ENCODE assay signal across 35 cellular contexts in genomic region chr10:68067029-68067428, GRCh38. TPM values are rescaled to one million over a fixed set of nuclear protein-coding genes. Genes with fewer than 3 reads are reported as not detected.
DNase-seq lines count a peak whose midpoint lies in the region; ATAC-seq, FAIRE-seq and TF ChIP-seq lines count a peak whose summit lies in the region.
"Had no signal": no experiment of that assay in that cellular context is flagged by ENCODE, and none has a peak within 500 bp of the region (broad histone marks: within the 10 kb centered on the region; RNA-seq: fewer than 3 reads in every experiment).

No MANE protein-coding gene starts in this region.

- no peak overlapping the region for H2BK12ac ChIP-seq in H9 (ENCODE audit: insufficient read length, low read depth, low read length)

- no peak overlapping the region for H3K18ac ChIP-seq in H9 (ENCODE audit: insufficient read length, low read depth, low read length)

- no TSS peak for BruUV-seq in K562 (replicated peaks; lab: Mats Ljungman, UMichigan)

- no peak overlapping the region for H2BK15ac ChIP-seq in H9 (ENCODE audit: low read depth, low read length)

- no peak overlapping the region for H3K4me3 ChIP-seq in ACC112 (ENCODE audit: low read depth, low read length)
- no peak overlapping the region for H3K4me3 ChIP-seq in K562
- H3K4me3 ChIP-seq in lower lobe of right lung, result no peak overlapping the region
- H3K4me3 ChIP-seq in testis, result no peak overlapping the region
- H3K4me3 ChIP-seq: esophagus muscularis mucosa, heart right ventricle, neural progenitor cell, Peyer's patch, spleen, stomach, thyroid gland had no signal

- H3K14ac ChIP-seq in H9 (ENCODE audit: insufficient read depth, low read length), result no peak overlapping the region

- in situ Hi-C loops in K562 (cut with MboI), result no loop called here

- no CpG with 5 or more reads among the region's 4 CpGs for WGBS in H9 (ENCODE audit: extremely low coverage, insufficient read length, low lambda C conversion rate)
- 62% methylated on average over 4 of the region's 4 CpGs for whole genome bisulfite sequencing in K562 (ENCODE audit: insufficient coverage, low coverage, missing lambda C conversion rate)
- 72 to 79% methylated on average over 4 of the region's 4 CpGs for WGBS in testis, 2 donors

- no peak overlapping the region for H3K4ac ChIP-seq in H9 (ENCODE audit: low read depth, low read length)

- ATAC-seq in K562 (no peak), lower lobe of right lung (peak; percentile 61 to 87)
- ATAC-seq: heart right ventricle, right cardiac atrium had no signal

- POLR2A ChIA-PET in K562 (lab: Yijun Ruan, JAX), result interaction anchor here (0.7 kb wide), 1 partner anchor 18 kb away, joined by 3 read pairs; no protein-coding TSS in a partner anchor

- no peak overlapping the region for H3K4me3 Mint-ChIP-seq in H9
- H3K4me3 Mint-ChIP-seq: activated naive CD8-positive, alpha-beta T cell treated with anti-CD3 and anti-CD28 coated beads, Interleukin-2, amount 10 ng/mL, durations not matched to agents 7 days and 5 days; neural progenitor cell had no signal

- no peaks in the 10 kb centered on the region for H3K9me1 ChIP-seq in K562 (ENCODE audit: control insufficient read depth, insufficient read depth, low read length)

- no peak overlapping the region for H2AFZ ChIP-seq in ACC112 (ENCODE audit: low read length, unreplicated experiment)
- no peak overlapping the region for H2AFZ ChIP-seq in H9 (ENCODE audit: low read length)
- no peak overlapping the region for H2AFZ ChIP-seq in K562 (ENCODE audit: low read depth, low read length)
- H2AFZ ChIP-seq: neural progenitor cell had no signal

- H4K20me1 ChIP-seq in H9 (ENCODE audit: control insufficient read depth, insufficient read depth, insufficient read length) (no peaks in the 10 kb centered on the region), K562 (replicated peaks; ENCODE audit: control insufficient read depth, insufficient read depth, low read length) (no peaks in the 10 kb centered on the region)

- no peak overlapping the region for H4K8ac ChIP-seq in H9 (replicated peaks; ENCODE audit: insufficient read length, low read depth, low read length)

- no peak for TF ChIP-seq RAD21 in K562 (CRISPR knock-in tag; conservative IDR thresholded peaks at IDR 0.05 in 1 of 2, IDR thresholded peaks at IDR 0.05 in 1 of 2)

- H3K27ac ChIP-seq in ACC112 (ENCODE audit: low read depth, low read length) (peak overlapping the region; percentile 14; the same call in 1 of the 2 replicates), H9 (ENCODE audit: insufficient read length, low read depth, low read length) (no peak overlapping the region), K562 (ENCODE audit: extremely low read depth, low read depth, low read length) (no peak overlapping the region), lower lobe of right lung (no peak overlapping the region), testis (no peak overlapping the region)
- H3K27ac ChIP-seq: esophagus muscularis mucosa, heart right ventricle, HL-60, neural progenitor cell, Peyer's patch, stomach, thyroid gland had no signal

- no peak overlapping the region for H3K56ac ChIP-seq in H9 (ENCODE audit: insufficient read length, low read depth, low read length)

- H3K36me3 Mint-ChIP-seq in H9 (ENCODE audit: insufficient read depth in 1 of 3, low read depth in 3 of 3), result peaks cover 5 to 16% (median 12%) of the 10 kb centered on the region in 3 experiments; a peak in 5 of 7 replicates

- no peak overlapping the region for H2BK20ac ChIP-seq in H9 (ENCODE audit: low read depth, low read length, poor library complexity, severe bottlenecking)

- H3K4me1 ChIP-seq in ACC112 (ENCODE audit: control insufficient read depth, insufficient read depth, low read length, unreplicated experiment) (peaks cover 35% of the 10 kb centered on the region), H9 (ENCODE audit: insufficient read depth, low read length) (no peaks in the 10 kb centered on the region), K562 (replicated peaks in 1 of 2; ENCODE audit: control insufficient read depth in 2 of 2, insufficient read depth in 2 of 2, low read length in 2 of 2) (no peaks in the 10 kb centered on the region), lower lobe of right lung (peaks cover 12% of the 10 kb centered on the region), testis (no peaks in the 10 kb centered on the region)
- H3K4me1 ChIP-seq: BE2C had no signal

- H2BK5ac ChIP-seq in H9 (ENCODE audit: insufficient read length, low read length), result no peak overlapping the region

- H3K79me1 ChIP-seq in H9 (ENCODE audit: insufficient read depth, low read depth, low read length, poor library complexity, severe bottlenecking), result peaks cover 2% of the 10 kb centered on the region

- H3K4me1 Mint-ChIP-seq in H9, result peaks cover 13 to 14% of the 10 kb centered on the region in 2 experiments

- no peak for FAIRE-seq in K562 (lab: Jason Lieb, UNC)
- FAIRE-seq: endometrium, frontal cortex, kidney had no signal

- no peaks in the 10 kb centered on the region for H3K9me3 Mint-ChIP-seq in H9
- H3K9me3 Mint-ChIP-seq: activated naive CD8-positive, alpha-beta T cell treated with anti-CD3 and anti-CD28 coated beads, Interleukin-2, amount 10 ng/mL, durations not matched to agents 7 days and 5 days; neural progenitor cell had no signal

- H3T11ph ChIP-seq in H9 (ENCODE audit: low read length), result no peak overlapping the region

- H4K5ac ChIP-seq in H9 (ENCODE audit: insufficient read length, low read depth, low read length), result no peak overlapping the region

- no peak overlapping the region for H3K4me2 ChIP-seq in H9 (ENCODE audit: insufficient read depth, insufficient read length, low read length)
- no peak overlapping the region for H3K4me2 ChIP-seq in K562 (ENCODE audit: insufficient read depth, low read length)
- H3K4me2 ChIP-seq: neural progenitor cell had no signal

- DNase-seq in H9 (no peak), K562 (ENCODE audit: extremely low read depth in 1 of 4, low spot score in 3 of 4) (no peak), lower lobe of right lung (no peak), SIG-M5 (lab: John Stamatoyannopoulos, UW) (no peak), testis (no peak), cerebellar cortex (ENCODE audit: low spot score) (no peak), UCSD-AML1 (lab: John Stamatoyannopoulos, UW; ENCODE audit: unreplicated experiment) (no peak)
- DNase-seq: ACHN; activated CD4-positive, alpha-beta T cell treated with anti-CD3 and anti-CD28 coated beads for 4 hours; activated naive CD8-positive, alpha-beta T cell treated with anti-CD3 and anti-CD28 coated beads, Interleukin-2, amount 10 ng/mL, durations not matched to agents 7 days and 5 days; BE2C; central memory CD4-positive, alpha-beta T cell; DMS153; GOT3; heart right ventricle; kidney; NCI-H1436 treated with DMSO at 0.1 percent for 48 hours; NCI-H2107; NCI-H345; NCI-H69; Peyer's patch; posterior cingulate gyrus; right cardiac atrium; SHP77; spleen; stimulated activated CD8-positive, alpha-beta memory T cell treated with anti-CD3 and anti-CD28 coated beads, Interleukin-4, amount 100 ng/mL, for 48 hours; stomach; thyroid gland had no signal

- H4K91ac ChIP-seq in H9 (ENCODE audit: insufficient read length, low read depth, low read length), result no peak overlapping the region

- no peak overlapping the region for H3K23ac ChIP-seq in H9 (ENCODE audit: insufficient read length, low read depth, low read length)

- no peaks in the 10 kb centered on the region for H3K27me3 Mint-ChIP-seq in H9 (ENCODE audit: low read depth)
- H3K27me3 Mint-ChIP-seq: activated naive CD8-positive, alpha-beta T cell treated with anti-CD3 and anti-CD28 coated beads, Interleukin-2, amount 10 ng/mL, durations not matched to agents 7 days and 5 days had no signal

- H3K23me2 ChIP-seq in H9 (ENCODE audit: insufficient read length, low read depth, low read length, poor library complexity, severe bottlenecking), result no peaks in the 10 kb centered on the region

- H3K27me3 ChIP-seq in ACC112 (ENCODE audit: insufficient read depth, low read length) (no peaks in the 10 kb centered on the region), H9 (ENCODE audit: insufficient read depth, low read length) (no peaks in the 10 kb centered on the region), K562 (ENCODE audit: control insufficient read depth in 2 of 2, insufficient read depth in 2 of 2, low read length in 2 of 2) (no peaks in the 10 kb centered on the region), lower lobe of right lung (ENCODE audit: low read depth) (no peaks in the 10 kb centered on the region), testis (no peaks in the 10 kb centered on the region)
- H3K27me3 ChIP-seq: BE2C, esophagus muscularis mucosa, heart right ventricle, neural progenitor cell, Peyer's patch, spleen, stomach, thyroid gland had no signal

- H3K9me3 ChIP-seq in H9 (ENCODE audit: control insufficient read depth, low read depth, low read length), result no peaks in the 10 kb centered on the region
- no peaks in the 10 kb centered on the region for H3K9me3 ChIP-seq in K562 (replicated peaks; ENCODE audit: control insufficient read depth, insufficient read depth, low read depth, low read length)
- H3K9me3 ChIP-seq in lower lobe of right lung, result no peaks in the 10 kb centered on the region
- no peaks in the 10 kb centered on the region for H3K9me3 ChIP-seq in testis
- H3K9me3 ChIP-seq: BE2C, esophagus muscularis mucosa, heart right ventricle, Peyer's patch, spleen, stomach, thyroid gland had no signal

- H3K79me2 ChIP-seq in ACC112 (ENCODE audit: control insufficient read depth, insufficient read depth, low read length, unreplicated experiment) (peaks cover 71% of the 10 kb centered on the region), H9 (ENCODE audit: insufficient read depth, low read length) (peaks cover 3% of the 10 kb centered on the region; the same call in 1 of the 2 replicates), K562 (ENCODE audit: control insufficient read depth, insufficient read depth, low read length) (peaks cover 25% of the 10 kb centered on the region)

- H2BK120ac ChIP-seq in H9 (ENCODE audit: low read depth, low read length, poor library complexity, severe bottlenecking), result no peak overlapping the region

- H3K36me3 ChIP-seq in ACC112 (ENCODE audit: insufficient read depth, low read length) (peaks cover 19% of the 10 kb centered on the region; the same call in 1 of the 2 replicates), K562 (ENCODE audit: control insufficient read depth, insufficient read depth, low read length) (peaks cover 36% of the 10 kb centered on the region), lower lobe of right lung (peaks cover 25% of the 10 kb centered on the region), testis (ENCODE audit: low read depth, missing control alignments) (no peaks in the 10 kb centered on the region)
- H3K36me3 ChIP-seq: neural progenitor cell, thyroid gland had no signal

- intact Hi-C loops in K562 (cut with micrococcal nuclease) (no loop called here), lower lobe of right lung (cut with DNase I) (no loop called here), testis (cut with DNase I; ENCODE audit: low total_unique reads) (no loop called here)

- CTCF ChIA-PET in K562 (lab: Yijun Ruan, JAX; ENCODE audit: low intra/inter-chr PET ratio), result no interaction called here

- TF ChIP-seq POLR2A in K562 (conservative IDR thresholded peaks at IDR 0.05) (no peak), testis (IDR thresholded peaks at IDR 0.05) (no peak)

- TF ChIP-seq EP300 in K562 (IDR thresholded peaks at IDR 0.05; ENCODE audit: low read length), result no peak

- TF ChIP-seq CTCF in H9 (conservative IDR thresholded peaks at IDR 0.05), result no peak
- no peak for TF ChIP-seq CTCF in K562 (IDR thresholded peaks at IDR 0.05 in 2 of 3, conservative IDR thresholded peaks at IDR 0.05 in 1 of 3; ENCODE audit: insufficient read depth in 2 of 3, low read depth in 1 of 3, low read length in 3 of 3)
- no peak for TF ChIP-seq CTCF in lower lobe of right lung (IDR thresholded peaks at IDR 0.05)
- TF ChIP-seq CTCF in testis (IDR thresholded peaks at IDR 0.05), result no peak

- H3K9ac ChIP-seq in H9 (ENCODE audit: extremely low read depth, insufficient read length, low read length) (peak overlapping the region; percentile 23), K562 (ENCODE audit: insufficient read depth in 1 of 2, low read depth in 2 of 2, low read length in 2 of 2) (no peak overlapping the region)
- H3K9ac ChIP-seq: neural progenitor cell had no signal

- no peak overlapping the region for H3K27ac Mint-ChIP-seq in H9
- H3K27ac Mint-ChIP-seq: activated naive CD8-positive, alpha-beta T cell treated with anti-CD3 and anti-CD28 coated beads, Interleukin-2, amount 10 ng/mL, durations not matched to agents 7 days and 5 days; neural progenitor cell had no signal

- no peak overlapping the region for H2AK5ac ChIP-seq in H9 (ENCODE audit: insufficient read length, low read length)

RNA-seq across cellular contexts. Expression of gene HERC4, which starts 8.1 kb away (rescaled TPM):
- total RNA-seq in H9 (2021) (24.5 and 28.3 TPM in 2 replicates), K562 (2014; rRNA removed) (15.8 and 17.5 TPM in 2 replicates), K562 (2014; rRNA removed; fragmentation: Illumina TruSeq; extraction: Trizol) (33.5 and 40.5 TPM in 2 replicates), K562 (2015; rRNA removed; fragmentation: Illumina TruSeq; extraction: Trizol) (27.1 and 30.6 TPM in 2 replicates), K562 (2021) (26.3 and 29.8 TPM in 2 replicates), lower lobe of right lung (63.6 TPM), testis (10 to 100 TPM; 67.3 to 79.1 TPM)
- 62.0 and 186 TPM in 2 replicates for total RNA-seq in K562 (2011; cell fraction: chromatin; rRNA removed; ENCODE audit: low replicate concordance)
- total RNA-seq in K562 (2011; cell fraction: nucleolus; rRNA removed), result 26.7 and 30.8 TPM in 2 replicates
- total RNA-seq in K562 (2011; cell fraction: nucleoplasm; rRNA removed), result 81.7 and 136 TPM in 2 replicates
- polyA plus RNA-seq in K562 (2011; rRNA removed) (22.5 and 25.6 TPM in 2 replicates), K562 (2014; fragmentation: Illumina TruSeq; extraction: Trizol) (18.6 and 22.8 TPM in 2 replicates), K562 (2014; fragmentation: Nextera tagmentation; extraction: Ambion mirVana) (10 to 100 TPM; 12.5 to 17.4 TPM), K562 (2014; rRNA removed) (17.2 and 22.5 TPM in 2 replicates), testis (ENCODE audit: insufficient read depth, low read depth, low replicate concordance) (30.5 TPM)
- 3.8 and 9.3 TPM in 2 replicates for polyA plus RNA-seq in K562 (2011; cell fraction: cytosol; rRNA removed)
- 18.5 and 25.6 TPM in 2 replicates for polyA plus RNA-seq in K562 (2011; cell fraction: nucleus; rRNA removed)
- polyA plus RNA-seq in K562 (2012), result 20.8 and 24.5 TPM in 2 replicates
- polyA minus RNA-seq in K562 (2011; rRNA and poly(A)+ RNA removed), result 45.3 and 52.7 TPM in 2 replicates
- 11.3 and 14.3 TPM in 2 replicates for polyA minus RNA-seq in K562 (2011; cell fraction: cytosol; rRNA and poly(A)+ RNA removed)
- polyA minus RNA-seq in K562 (2011; cell fraction: nucleus; rRNA and poly(A)+ RNA removed), result 26.0 and 42.8 TPM in 2 replicates

RNA-seq across cellular contexts. Expression of gene MYPN, which starts 42.3 kb away (rescaled TPM):
- total RNA-seq in H9 (2021), result not detected in 2 replicates
- not detected in 2 replicates for total RNA-seq in K562 (2011; cell fraction: chromatin; rRNA removed; ENCODE audit: low replicate concordance)
- not detected in 2 replicates for total RNA-seq in K562 (2011; cell fraction: nucleolus; rRNA removed)
- not detected in 2 replicates for total RNA-seq in K562 (2011; cell fraction: nucleoplasm; rRNA removed)
- total RNA-seq in K562 (2014; rRNA removed), result not detected in 2 replicates
- total RNA-seq in K562 (2014; rRNA removed; fragmentation: Illumina TruSeq; extraction: Trizol), result not detected in 2 replicates
- total RNA-seq in K562 (2015; rRNA removed; fragmentation: Illumina TruSeq; extraction: Trizol), result not detected in 2 replicates
- not detected in 2 replicates for total RNA-seq in K562 (2021)
- polyA plus RNA-seq in K562 (2011; rRNA removed), result not detected in 2 replicates
- not detected in 2 replicates for polyA plus RNA-seq in K562 (2011; cell fraction: cytosol; rRNA removed)
- polyA plus RNA-seq in K562 (2011; cell fraction: nucleus; rRNA removed), result not detected in 2 replicates
- polyA plus RNA-seq in K562 (2012), result not detected in 2 replicates
- polyA plus RNA-seq in K562 (2014; fragmentation: Illumina TruSeq; extraction: Trizol), result not detected in 2 replicates
- not detected for polyA plus RNA-seq in K562 (2014; fragmentation: Nextera tagmentation; extraction: Ambion mirVana)
- polyA plus RNA-seq in K562 (2014; rRNA removed), result not detected in 2 replicates
- polyA minus RNA-seq in K562 (2011; rRNA and poly(A)+ RNA removed), result not detected in 2 replicates
- 0.48 and 0.73 TPM in 2 replicates for polyA minus RNA-seq in K562 (2011; cell fraction: cytosol; rRNA and poly(A)+ RNA removed)
- polyA minus RNA-seq in K562 (2011; cell fraction: nucleus; rRNA and poly(A)+ RNA removed), result 0.11 TPM in 1 of 2 replicates, not detected in the other
- total RNA-seq in lower lobe of right lung, result not detected
- 1 to 10 TPM; 1.5 to 1.8 TPM for total RNA-seq in testis
- 2.3 TPM for polyA plus RNA-seq in testis (ENCODE audit: insufficient read depth, low read depth, low replicate concordance)
- total RNA-seq: activated naive CD8-positive, alpha-beta T cell treated with anti-CD3 and anti-CD28 coated beads, Interleukin-2, amount 10 ng/mL, durations not matched to agents 7 days and 5 days; frontal cortex; lung microvascular endothelial cell had no signal
